ENCODE assay signal across 7 cellular contexts in the genomic region with DNA sequence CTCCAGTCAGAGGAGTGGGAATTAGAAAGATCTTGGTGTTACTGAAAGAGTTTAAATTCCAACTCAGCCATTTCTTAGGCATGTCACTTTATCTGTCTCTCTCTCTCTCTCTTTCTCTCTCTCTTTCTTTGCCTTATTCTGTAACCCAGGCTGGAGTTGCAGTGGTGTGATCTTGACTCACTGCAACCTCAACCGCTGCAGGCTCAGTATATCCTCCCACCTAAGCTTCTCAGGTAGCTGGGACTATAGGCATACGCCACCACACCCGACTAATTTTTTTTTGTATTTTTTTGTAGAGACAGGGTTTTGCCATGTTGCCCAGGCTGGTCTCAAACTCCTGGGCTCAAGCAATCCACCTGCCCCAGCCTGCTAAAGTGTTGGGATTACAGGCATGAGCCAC.
"Had no signal": no experiment of that assay in that cellular context is flagged by ENCODE, and none has a peak within 500 bp of the region (broad histone marks: within the 10 kb centered on the region; RNA-seq: fewer than 3 reads in every experiment).

No MANE protein-coding gene starts in this region.

- H3K9me3 Mint-ChIP-seq: HFFc6 had no signal

- DNase-seq: GM23248, GOT3, H7, HFFc6, IMR-90 had no signal

- ATAC-seq: HCT116, K562 had no signal

- H3K4me3 Mint-ChIP-seq: HFFc6 had no signal

- H3K27ac Mint-ChIP-seq: HFFc6 had no signal
